In genomic region chr2:70070557-70071268, GRCh38 we compare ENCODE assay signal across 8 cellular contexts. TPM values are rescaled to one million over a fixed set of nuclear protein-coding genes. Genes with fewer than 3 reads are reported as not detected.
A peak's percentile ranks its signal among the peaks of the same experiment; 100 is the strongest.
DNase-seq lines count a peak whose midpoint lies in the region; ATAC-seq and TF ChIP-seq lines count a peak whose summit lies in the region.

No MANE protein-coding gene starts in this region.

- POLR2A ChIA-PET in SK-N-SH (lab: Yijun Ruan, JAX), result interaction anchor here (0.6 to 1.1 kb wide), 5 partner anchors 14 to 157 kb away, joined by 3 to 4 read pairs (median 3); partner anchors contain the start of gene MXD1

- no peak overlapping the region for H3K23ac ChIP-seq in trophoblast cell (ENCODE audit: low read length)

- H3K9me2 ChIP-seq in SK-N-SH, result no peaks in the 10 kb centered on the region

- H2BK120ac ChIP-seq in trophoblast cell (ENCODE audit: insufficient read depth, low read length, poor library complexity), result no peak overlapping the region

- ATAC-seq in HG02642 (IDR thresholded peaks at IDR 0.05; ENCODE audit: poor library complexity, unreplicated experiment) (peak; percentile 72), Right ventricle myocardium superior (ENCODE audit: poor library complexity) (peak; percentile 96)

- 69% methylated on average over 13 of the region's 13 CpGs for WGBS in SK-N-SH (ENCODE audit: low lambda C conversion rate)
- WGBS in trophoblast cell (ENCODE audit: extremely low coverage, insufficient coverage, insufficient read length), result no CpG with 5 or more reads among the region's 13 CpGs

- no peak for TF ChIP-seq EP300 in SK-N-SH (IDR thresholded peaks at IDR 0.05; ENCODE audit: borderline replicate concordance in 1 of 2, low read depth in 1 of 2, low read length in 1 of 2)

- H3K27ac ChIP-seq in SK-N-SH (ENCODE audit: low read depth in 2 of 2, low read length in 1 of 2) (peak overlapping the region; percentile 43 to 72), trophoblast cell (ENCODE audit: low read depth, low read length) (no peak overlapping the region)

- no peak overlapping the region for H3K18ac ChIP-seq in trophoblast cell (ENCODE audit: low read length)

- no peaks in the 10 kb centered on the region for H3K79me1 ChIP-seq in trophoblast cell (ENCODE audit: low read length)

- no peak overlapping the region for H2BK5ac ChIP-seq in trophoblast cell (ENCODE audit: low read depth, low read length, poor library complexity)

- peak overlapping the region; percentile 24 for H4K91ac ChIP-seq in trophoblast cell (ENCODE audit: low read depth, low read length)

- H3K4me2 ChIP-seq in SK-N-SH (peak overlapping the region; percentile 13; the same call in 1 of the 2 replicates), trophoblast cell (ENCODE audit: low read length) (no peak overlapping the region)

- no peaks in the 10 kb centered on the region for H3K9me3 ChIP-seq in SK-N-SH
- no peaks in the 10 kb centered on the region for H3K9me3 ChIP-seq in trophoblast cell (ENCODE audit: insufficient read depth, low read depth, low read length)

- no peaks in the 10 kb centered on the region for H4K20me1 ChIP-seq in SK-N-SH (ENCODE audit: insufficient read depth)

- no peak overlapping the region for H2AK5ac ChIP-seq in trophoblast cell (ENCODE audit: low read length)

- H3K36me3 ChIP-seq in SK-N-SH (replicated peaks in 1 of 2; ENCODE audit: control insufficient read depth in 1 of 2, insufficient read depth in 2 of 2, low read length in 1 of 2), result peaks cover 7 to 21% of the 10 kb centered on the region in 2 experiments
- H3K36me3 ChIP-seq in trophoblast cell (ENCODE audit: control insufficient read depth in 1 of 2, insufficient read depth in 2 of 2, low read length in 2 of 2), result peaks cover 7 to 20% of the 10 kb centered on the region in 2 experiments

- CTCF ChIA-PET in SK-N-SH (lab: Yijun Ruan, JAX), result interaction anchor here (0.6 to 8.0 kb wide), 18 partner anchors 9 to 346 kb away, joined by 3 to 74 read pairs (median 4); partner anchors contain the start of gene MXD1

- H2AFZ ChIP-seq in SK-N-SH (ENCODE audit: low read depth) (peak overlapping the region; percentile 90), trophoblast cell (ENCODE audit: insufficient read depth, low read length, poor library complexity) (no peak overlapping the region)

- no peak overlapping the region for H3K14ac ChIP-seq in trophoblast cell (ENCODE audit: low read length)

- H3K79me2 ChIP-seq in SK-N-SH (ENCODE audit: insufficient read depth) (no peaks in the 10 kb centered on the region), trophoblast cell (ENCODE audit: control insufficient read depth, insufficient read depth, low read length, poor library complexity) (no peaks in the 10 kb centered on the region)

- intact Hi-C loops in Right ventricle myocardium superior (cut with DNase I), result loop anchor here (5.0 kb wide), 1 partner anchor 153 kb away; the partner anchor contains the start of gene MXD1

- TF ChIP-seq CTCF in GM12872 (IDR thresholded peaks at IDR 0.05; ENCODE audit: insufficient read depth, low read depth, low read length) (peak; percentile 88), SK-N-SH (IDR thresholded peaks at IDR 0.05) (peak; percentile 80)

- no peaks in the 10 kb centered on the region for H3K27me3 ChIP-seq in SK-N-SH (ENCODE audit: insufficient read depth)
- no peaks in the 10 kb centered on the region for H3K27me3 ChIP-seq in trophoblast cell (ENCODE audit: insufficient read depth, low read length)

- peak; percentile 81 for TF ChIP-seq RAD21 in SK-N-SH (IDR thresholded peaks at IDR 0.05; ENCODE audit: low read length)

- H3K4me3 ChIP-seq in SK-N-SH (ENCODE audit: low read depth in 2 of 2, low read length in 1 of 2) (no peak overlapping the region), trophoblast cell (ENCODE audit: low read depth, low read length) (no peak overlapping the region)

- no peak overlapping the region for H2BK12ac ChIP-seq in trophoblast cell (ENCODE audit: low read length)

- H3F3A ChIP-seq in SK-N-SH (replicated peaks; ENCODE audit: insufficient read depth), result peaks cover 10% of the 10 kb centered on the region

- H4K12ac ChIP-seq in trophoblast cell (ENCODE audit: low read depth, low read length), result no peak overlapping the region

- DNase-seq in NCI-H1105 treated with DMSO at 0.1 percent for 48 hours (lab: John Stamatoyannopoulos, UW), result peak; percentile 76
- DNase-seq in SK-N-SH, result peak; percentile 85
- DNase-seq in amygdala (lab: John Stamatoyannopoulos, UW), result peak in 50 of 56 donors; percentile 14 to 87 (median 57)
- DNase-seq in Right ventricle myocardium superior, result peak; percentile 55
- DNase-seq in trophoblast cell, result peak; percentile 71 to 89
- no peak for DNase-seq in cortex of kidney (lab: John Stamatoyannopoulos, UW)

- peak overlapping the region; percentile 38 for H4K8ac ChIP-seq in trophoblast cell (ENCODE audit: low read depth, low read length)

- H3K9ac ChIP-seq in SK-N-SH (peak overlapping the region; percentile 37), trophoblast cell (ENCODE audit: low read length) (no peak overlapping the region)

- H3K4me1 ChIP-seq in SK-N-SH (ENCODE audit: control insufficient read depth in 1 of 2, insufficient read depth in 2 of 2, low read depth in 1 of 2, low read length in 1 of 2) (no peaks in the 10 kb centered on the region; a peak in 1 of 4 replicates), trophoblast cell (ENCODE audit: control insufficient read depth in 1 of 2, insufficient read depth in 2 of 2, low read length in 2 of 2) (no peaks in the 10 kb centered on the region)

- no peak overlapping the region for H3K4ac ChIP-seq in trophoblast cell (ENCODE audit: low read depth, low read length)

TF ChIP-seq in SK-N-SH, 30 proteins besides CTCF, POLR2A, EP300 and RAD21:
- TF ChIP-seq TCF12 (IDR thresholded peaks at IDR 0.05) (no peak), MAX (IDR thresholded peaks at IDR 0.05; ENCODE audit: low read depth) (peak; percentile 67), FOXJ3 (CRISPR knock-in tag; IDR thresholded peaks at IDR 0.05) (no peak), RCOR1 (IDR thresholded peaks at IDR 0.05; ENCODE audit: low read length) (0 out of 2 replicates have a peak, but pooled peaks have one; percentile 36), NRF1 (IDR thresholded peaks at IDR 0.05; ENCODE audit: low read depth, low read length) (0 out of 2 replicates have a peak, but pooled peaks have one; percentile 8), POLR2AphosphoS5 (IDR thresholded peaks at IDR 0.05; ENCODE audit: low read depth, low read length) (peak; percentile 39; the same call in 1 of the 2 replicates), MXI1 (IDR thresholded peaks at IDR 0.05; ENCODE audit: low read depth, low read length) (no peak), CHD2 (IDR thresholded peaks at IDR 0.05; ENCODE audit: low read length, partially characterized antibody) (peak; percentile 47), YY1 (IDR thresholded peaks at IDR 0.05; ENCODE audit: low read depth) (peak; percentile 83), SMC3 (IDR thresholded peaks at IDR 0.05; ENCODE audit: low read depth, low read length) (peak; percentile 86), TAF1 (IDR thresholded peaks at IDR 0.05; ENCODE audit: borderline replicate concordance, low read depth, low read length) (peak; percentile 58; the same call in 1 of the 2 replicates), GABPA (IDR thresholded peaks at IDR 0.05; ENCODE audit: low read depth) (no peak), SIN3A (IDR thresholded peaks at IDR 0.05; ENCODE audit: borderline replicate concordance, low read depth, low read length) (0 out of 2 replicates have a peak, but pooled peaks have one; percentile 15)
TF ChIP-seq in SK-N-SH: peak in this region for 9.

RNA-seq across cellular contexts. Expression of gene PCBP1, which starts 16.6 kb away (rescaled TPM):
- polyA plus RNA-seq in SK-N-SH (2012; rRNA removed), result 60.7 and 94.0 TPM in 2 replicates
- polyA plus RNA-seq in SK-N-SH (2012; cell fraction: cytosol; rRNA removed), result 79.9 and 99.1 TPM in 2 replicates
- polyA plus RNA-seq in SK-N-SH (2012; cell fraction: nucleus; rRNA removed), result 61.4 and 69.9 TPM in 2 replicates
- 201 TPM for total RNA-seq in Right ventricle myocardium superior
- polyA plus RNA-seq in trophoblast cell (2013), result 407 and 419 TPM in 2 replicates
